Comparison of ENCODE assay signal across 8 cellular contexts in the genomic region with DNA sequence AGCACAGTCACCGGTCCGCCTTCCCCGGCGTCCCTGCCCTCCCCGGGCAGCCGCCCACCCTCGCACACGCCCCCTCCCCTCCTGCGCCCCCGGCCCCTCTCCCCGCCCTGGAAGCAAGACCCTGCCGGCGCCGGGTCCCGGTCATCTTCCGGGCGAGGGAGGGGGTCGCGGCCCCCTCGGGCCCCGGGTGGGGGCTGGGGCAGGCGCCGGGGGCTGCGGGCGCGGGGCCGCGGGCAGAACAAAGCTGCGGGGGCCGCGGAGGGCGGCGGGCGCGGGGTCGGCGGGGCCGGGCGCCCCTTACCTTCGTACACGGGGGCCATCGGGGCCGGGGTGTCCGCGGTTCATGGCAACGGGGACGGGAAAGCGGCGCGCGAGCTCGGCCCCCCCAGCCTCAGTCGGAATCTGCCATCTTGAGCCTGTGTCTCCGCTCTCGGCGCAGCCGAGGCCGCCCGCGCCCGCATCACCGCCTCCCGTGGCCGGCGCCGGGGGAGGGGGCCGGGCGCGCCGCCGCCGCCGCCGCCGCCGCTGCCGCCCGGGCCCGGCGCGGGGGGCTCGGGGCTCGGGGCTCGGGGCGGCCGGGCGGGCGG. TPM values are rescaled to one million over a fixed set of nuclear protein-coding genes. Genes with fewer than 3 reads are reported as not detected.
A peak's percentile ranks its signal among the peaks of the same experiment; 100 is the strongest.
DNase-seq lines count a peak whose midpoint lies in the region; ATAC-seq, FAIRE-seq and TF ChIP-seq lines count a peak whose summit lies in the region.

No MANE protein-coding gene starts in this region.

- no peak for TF ChIP-seq CTCF in pancreas (IDR thresholded peaks at IDR 0.05)

- no peaks in the 10 kb centered on the region for H3K36me3 ChIP-seq in pancreas

- DNase-seq in COLO668 (lab: John Stamatoyannopoulos, UW; ENCODE audit: unreplicated experiment) (peak; percentile 58), NCI-H1105 treated with DMSO at 0.1 percent for 48 hours (lab: John Stamatoyannopoulos, UW) (peak; percentile 9), germinal center (ENCODE audit: low spot score) (peak; percentile 41), pancreas (peak; percentile 36 to 76 (median 49)), SW 1271 (lab: John Stamatoyannopoulos, UW) (no peak)
- DNase-seq in activated effector memory CD4-positive, alpha-beta T cell treated with Interleukin-2 at 50 U/mL for 16 hours: peak; percentile 30

- intact Hi-C loops in pancreas (cut with DNase I): loop anchor here in 2 of 3 donors (10.0 kb wide), 3 partner anchors 133 to 227 kb away; no protein-coding TSS in a partner anchor

- no peaks in the 10 kb centered on the region for H3K27me3 ChIP-seq in pancreas

- H3K4me1 ChIP-seq in pancreas: peaks cover 5 to 24% (median 14%) of the 10 kb centered on the region in 3 donors

- peak overlapping the region; percentile 57 to 92 (median 80) for H3K27ac ChIP-seq in pancreas

- 0 to 1% methylated on average over 5 to 88 of the region's 88 CpGs for WGBS in pancreas, 2 donors

- H3K4me3 ChIP-seq in pancreas: peak overlapping the region; percentile 45 to 87 (median 60)

- ATAC-seq in GM21619 (IDR thresholded peaks at IDR 0.05; ENCODE audit: unreplicated experiment): peak; percentile 9
- ATAC-seq in pancreas: peak in 1 of 4 donors; percentile 36
- no peak for ATAC-seq in GM18858 (IDR thresholded peaks at IDR 0.05; ENCODE audit: unreplicated experiment)

- H3K9me3 ChIP-seq in pancreas: no peaks in the 10 kb centered on the region

- no peak for FAIRE-seq in pancreas (lab: Jason Lieb, UNC)

RNA-seq across cellular contexts. Expression of a gene that starts 0.4 kb away (rescaled TPM):
- total RNA-seq in pancreas: 10 to 100 TPM; 21.4 to 49.0 (median 26.5) TPM
- polyA plus RNA-seq in pancreas: 1 to 10 TPM; 6.7 to 9.8 TPM

RNA-seq across cellular contexts. Expression of a gene that starts 51.7 kb away (rescaled TPM):
- total RNA-seq in pancreas: 10 to 100 TPM in 1 of 6 donors, 1 to 10 TPM in 4, under 1 TPM in 1; 0.74 to 18.4 (median 2.6) TPM
- 1 to 10 TPM; 1.5 to 2.3 TPM for polyA plus RNA-seq in pancreas

Comparison
In these comparisons a context has a peak if more than half of its experiments do, and no peak if none do; other contexts are left out.
1. DNase-seq: peak in COLO668 (single experiment), NCI-H1105 treated with DMSO at 0.1 percent for 48 hours (single experiment), activated effector memory CD4-positive, alpha-beta T cell treated with Interleukin-2 at 50 U/mL for 16 hours (single experiment), germinal center (single experiment) and pancreas (6 of 6); none in SW 1271 (0 of 2).